Comparison of ENCODE assay signal across 8 cellular contexts in genomic region chr3:38029400-38030125, GRCh38. TPM values are rescaled to one million over a fixed set of nuclear protein-coding genes. Genes with fewer than 3 reads are reported as not detected.
DNase-seq lines count a peak whose midpoint lies in the region; ATAC-seq, FAIRE-seq and TF ChIP-seq lines count a peak whose summit lies in the region.

PLCD1 (minus strand) TSS chr3:38029642; CDS start chr3:38029539, 103 bp downstream.

- H3K9ac ChIP-seq in NT2/D1 (ENCODE audit: insufficient read length, low read depth) (peak within 1 kb of the TSS; percentile 79), parathyroid adenoma (peak within 1 kb of the TSS; percentile 25)

- POLR2A ChIA-PET in BJ (lab: Charles Lee) = no interaction called here

- H3K9me3 ChIP-seq in NT2/D1 (ENCODE audit: insufficient read depth, low read length) = no peaks in the 10 kb centered on the region
- no peaks in the 10 kb centered on the region for H3K9me3 ChIP-seq in parathyroid adenoma (ENCODE audit: control insufficient read depth, low read length)

- H3K79me2 ChIP-seq in parathyroid adenoma = no peaks in the 10 kb centered on the region

- TF ChIP-seq POLR2A in H54 (IDR thresholded peaks at IDR 0.05; ENCODE audit: low read depth, low read length) = no peak

- CTCF ChIA-PET in BJ (lab: Yijun Ruan, JAX) = interaction anchor here (0.5 to 0.9 kb wide), 4 partner anchors 10 to 69 kb away, joined by 3 to 4 read pairs (median 3); partner anchors contain the start of gene DLEC1

- H3K4me2 ChIP-seq in parathyroid adenoma (ENCODE audit: low read length) = peak within 1 kb of the TSS; percentile 64

- no peak for FAIRE-seq in H54 (lab: Jason Lieb, UNC)

- H3K27me3 ChIP-seq in BJ (ENCODE audit: control insufficient read depth, insufficient read depth, low read length) (no peaks in the 10 kb centered on the region), NT2/D1 (ENCODE audit: insufficient read depth, insufficient read length) (peaks cover 68% of the 10 kb centered on the region), parathyroid adenoma (ENCODE audit: control insufficient read depth, insufficient read depth, low read length) (no peaks in the 10 kb centered on the region)

- in situ Hi-C loops in astrocyte of the cerebellum (cut with HindIII; ENCODE audit: low sequenced_read_pairs) = no loop called here

- TF ChIP-seq CTCF in BJ (IDR thresholded peaks at IDR 0.05; ENCODE audit: insufficient read depth, low read depth, low read length) = no peak
- TF ChIP-seq CTCF in astrocyte of the cerebellum (IDR thresholded peaks at IDR 0.05; ENCODE audit: low read depth, low read length, missing control alignments) = no peak
- no peak for TF ChIP-seq CTCF in parathyroid adenoma (IDR thresholded peaks at IDR 0.05)

- H3K36me3 ChIP-seq in BJ (ENCODE audit: control insufficient read depth, insufficient read depth, low read length) (no peaks in the 10 kb centered on the region), NT2/D1 (ENCODE audit: insufficient read depth, insufficient read length, low read length) (no peaks in the 10 kb centered on the region), parathyroid adenoma (ENCODE audit: control insufficient read depth, insufficient read depth, low read length) (no peaks in the 10 kb centered on the region)

- H2AFZ ChIP-seq in parathyroid adenoma = peak within 1 kb of the TSS; percentile 90

- ATAC-seq in left ventricle myocardium superior = peak; percentile 62
- ATAC-seq in HG03439 (IDR thresholded peaks at IDR 0.05; ENCODE audit: unreplicated experiment) = no peak

- H3K4me1 ChIP-seq in NT2/D1 (ENCODE audit: insufficient read depth, insufficient read length) (peaks cover 19% of the 10 kb centered on the region), parathyroid adenoma (peaks cover 18% of the 10 kb centered on the region)

- H3K27ac ChIP-seq in parathyroid adenoma = no peak within 1 kb of the TSS

- intact Hi-C loops in left ventricle myocardium superior (cut with micrococcal nuclease) = no loop called here

- DNase-seq in BJ (ENCODE audit: low read depth) (no peak), NT2/D1 (ENCODE audit: low read depth, low spot score) (no peak), astrocyte of the cerebellum (ENCODE audit: low read depth) (no peak), left ventricle myocardium superior (peak; percentile 91), COLO829 (ENCODE audit: low spot score) (no peak), H54 (ENCODE audit: insufficient read length, low spot score) (no peak)

- H3K4me3 ChIP-seq in BJ (ENCODE audit: low read depth, low read length) = peak within 1 kb of the TSS; percentile 63
- H3K4me3 ChIP-seq in NT2/D1 (ENCODE audit: insufficient read length, low read depth) = peak within 1 kb of the TSS; percentile 69
- H3K4me3 ChIP-seq in astrocyte of the cerebellum (ENCODE audit: low read depth, low read length) = peak within 1 kb of the TSS; percentile 61
- H3K4me3 ChIP-seq in parathyroid adenoma (ENCODE audit: low read depth, low read length) = peak within 1 kb of the TSS; percentile 30

RNA-seq across cellular contexts. Expression of gene PLCD1, which starts in this region (rescaled TPM):
- polyA plus RNA-seq in BJ (2011; rRNA removed) = 7.6 and 12.3 TPM in 2 replicates
- polyA minus RNA-seq in BJ (2011; rRNA and poly(A)+ RNA removed) = 17.9 and 18.6 TPM in 2 replicates
- total RNA-seq in left ventricle myocardium superior = 6.9 TPM
